ENCODE assay signal across 19 cellular contexts in genomic region chr2:9199716-9200633, GRCh38. TPM values are rescaled to one million over a fixed set of nuclear protein-coding genes. Genes with fewer than 3 reads are reported as not detected.
A peak's percentile ranks its signal among the peaks of the same experiment; 100 is the strongest.
DNase-seq lines count a peak whose midpoint lies in the region; ATAC-seq and TF ChIP-seq lines count a peak whose summit lies in the region.
"Had no signal": no experiment of that assay in that cellular context is flagged by ENCODE, and none has a peak within 500 bp of the region (broad histone marks: within the 10 kb centered on the region; RNA-seq: fewer than 3 reads in every experiment).

No MANE protein-coding gene starts in this region.

- no peak for TF ChIP-seq CTCF in osteoblast (IDR thresholded peaks at IDR 0.05; ENCODE audit: extremely low read depth, low read depth, low read length)

- peak overlapping the region; percentile 11 for H3K27ac ChIP-seq in osteoblast (ENCODE audit: low read depth, low read length)
- H3K27ac ChIP-seq: adrenal gland, lower lobe of right lung, pancreas, SK-N-MC had no signal

- DNase-seq in GM03348 (ENCODE audit: low spot score) (peak; percentile 50), fibroblast of gingiva (ENCODE audit: low read depth) (peak; percentile 78), osteoblast (ENCODE audit: insufficient read length, low spot score, missing footprints) (peak; percentile 81), left lobe of liver (ENCODE audit: low spot score) (no peak), Ammon's horn (ENCODE audit: low spot score) (no peak), NOMO-1 treated with DMSO at 0.1 percent for 48 hours (lab: John Stamatoyannopoulos, UW; ENCODE audit: unreplicated experiment) (no peak)
- no peak for DNase-seq in activated CD4-positive, alpha-beta T cell treated with anti-CD3 and anti-CD28 coated beads for 4 hours
- DNase-seq: activated CD4-positive, alpha-beta T cell treated with anti-CD3 and anti-CD28 coated beads for 1 hour; adrenal gland; AML-193; Caco-2; H7; lower lobe of right lung; NCI-H1417 treated with DMSO at 0.1 percent for 48 hours; NCI-H2171; pancreas; stimulated activated CD4-positive, alpha-beta T cell treated with anti-CD3 and anti-CD28 coated beads, Interleukin-4, amount 100 ng/mL, for 1 hour had no signal

- H3K4me1 ChIP-seq in osteoblast (ENCODE audit: insufficient read depth, low read length): peaks cover 22% of the 10 kb centered on the region
- H3K4me1 ChIP-seq: adrenal gland, lower lobe of right lung had no signal

- H3K4me3 ChIP-seq in osteoblast (ENCODE audit: insufficient read depth, low read length): no peak overlapping the region
- H3K4me3 ChIP-seq: adrenal gland, lower lobe of right lung, pancreas, SK-N-MC had no signal

- H2AFZ ChIP-seq in osteoblast (ENCODE audit: low read length): no peak overlapping the region

- H3K27me3 ChIP-seq in osteoblast (ENCODE audit: insufficient read depth, low read length): no peaks in the 10 kb centered on the region
- H3K27me3 ChIP-seq: adrenal gland, pancreas had no signal

- H4K20me1 ChIP-seq in osteoblast (ENCODE audit: insufficient read depth, low read length): no peaks in the 10 kb centered on the region

- no peak overlapping the region for H3K4me2 ChIP-seq in osteoblast (ENCODE audit: insufficient read depth, low read length)

- no peaks in the 10 kb centered on the region for H3K36me3 ChIP-seq in osteoblast (ENCODE audit: insufficient read depth, low read length)
- H3K36me3 ChIP-seq: adrenal gland, lower lobe of right lung, pancreas had no signal

- no peaks in the 10 kb centered on the region for H3K79me2 ChIP-seq in osteoblast (ENCODE audit: insufficient read depth, low read length)

- no peaks in the 10 kb centered on the region for H3K9me3 ChIP-seq in osteoblast (ENCODE audit: low read depth, low read length)
- H3K9me3 ChIP-seq: adrenal gland, Caco-2, lower lobe of right lung, pancreas had no signal

- ATAC-seq in SK-N-SH treated with all-trans-retinoic acid at 6 μM for 48 hours (peak; percentile 64), left lobe of liver (no peak)
- ATAC-seq: lower lobe of right lung, pancreas had no signal

TF ChIP-seq in SK-N-SH treated with all-trans-retinoic acid at 6 μM for 48 hours, 23 proteins besides CTCF, POLR2A, EP300 and RAD21:
- no peak for TF ChIP-seq TOX (CRISPR knock-in tag; IDR thresholded peaks at IDR 0.05; ENCODE audit: borderline replicate concordance)
- no peak for TF ChIP-seq PPARA (CRISPR knock-in tag; IDR thresholded peaks at IDR 0.05; ENCODE audit: borderline replicate concordance)
- TF ChIP-seq PATZ1 (CRISPR knock-in tag; IDR thresholded peaks at IDR 0.05; ENCODE audit: borderline replicate concordance): no peak
- no peak for TF ChIP-seq BACH2 (CRISPR knock-in tag; IDR thresholded peaks at IDR 0.05; ENCODE audit: borderline replicate concordance)
- no peak for TF ChIP-seq OSR1 (CRISPR knock-in tag; IDR thresholded peaks at IDR 0.05)
- no peak for TF ChIP-seq ISL1 (CRISPR knock-in tag; IDR thresholded peaks at IDR 0.05)
- TF ChIP-seq, protein P1, sequence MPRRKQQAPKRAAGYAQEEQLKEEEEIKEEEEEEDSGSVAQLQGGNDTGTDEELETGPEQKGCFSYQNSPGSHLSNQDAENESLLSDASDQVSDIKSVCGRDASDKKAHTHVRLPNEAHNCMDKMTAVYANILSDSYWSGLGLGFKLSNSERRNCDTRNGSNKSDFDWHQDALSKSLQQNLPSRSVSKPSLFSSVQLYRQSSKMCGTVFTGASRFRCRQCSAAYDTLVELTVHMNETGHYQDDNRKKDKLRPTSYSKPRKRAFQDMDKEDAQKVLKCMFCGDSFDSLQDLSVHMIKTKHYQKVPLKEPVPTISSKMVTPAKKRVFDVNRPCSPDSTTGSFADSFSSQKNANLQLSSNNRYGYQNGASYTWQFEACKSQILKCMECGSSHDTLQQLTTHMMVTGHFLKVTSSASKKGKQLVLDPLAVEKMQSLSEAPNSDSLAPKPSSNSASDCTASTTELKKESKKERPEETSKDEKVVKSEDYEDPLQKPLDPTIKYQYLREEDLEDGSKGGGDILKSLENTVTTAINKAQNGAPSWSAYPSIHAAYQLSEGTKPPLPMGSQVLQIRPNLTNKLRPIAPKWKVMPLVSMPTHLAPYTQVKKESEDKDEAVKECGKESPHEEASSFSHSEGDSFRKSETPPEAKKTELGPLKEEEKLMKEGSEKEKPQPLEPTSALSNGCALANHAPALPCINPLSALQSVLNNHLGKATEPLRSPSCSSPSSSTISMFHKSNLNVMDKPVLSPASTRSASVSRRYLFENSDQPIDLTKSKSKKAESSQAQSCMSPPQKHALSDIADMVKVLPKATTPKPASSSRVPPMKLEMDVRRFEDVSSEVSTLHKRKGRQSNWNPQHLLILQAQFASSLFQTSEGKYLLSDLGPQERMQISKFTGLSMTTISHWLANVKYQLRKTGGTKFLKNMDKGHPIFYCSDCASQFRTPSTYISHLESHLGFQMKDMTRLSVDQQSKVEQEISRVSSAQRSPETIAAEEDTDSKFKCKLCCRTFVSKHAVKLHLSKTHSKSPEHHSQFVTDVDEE (CRISPR knock-in tag; IDR thresholded peaks at IDR 0.05): no peak
- TF ChIP-seq, protein P2, sequence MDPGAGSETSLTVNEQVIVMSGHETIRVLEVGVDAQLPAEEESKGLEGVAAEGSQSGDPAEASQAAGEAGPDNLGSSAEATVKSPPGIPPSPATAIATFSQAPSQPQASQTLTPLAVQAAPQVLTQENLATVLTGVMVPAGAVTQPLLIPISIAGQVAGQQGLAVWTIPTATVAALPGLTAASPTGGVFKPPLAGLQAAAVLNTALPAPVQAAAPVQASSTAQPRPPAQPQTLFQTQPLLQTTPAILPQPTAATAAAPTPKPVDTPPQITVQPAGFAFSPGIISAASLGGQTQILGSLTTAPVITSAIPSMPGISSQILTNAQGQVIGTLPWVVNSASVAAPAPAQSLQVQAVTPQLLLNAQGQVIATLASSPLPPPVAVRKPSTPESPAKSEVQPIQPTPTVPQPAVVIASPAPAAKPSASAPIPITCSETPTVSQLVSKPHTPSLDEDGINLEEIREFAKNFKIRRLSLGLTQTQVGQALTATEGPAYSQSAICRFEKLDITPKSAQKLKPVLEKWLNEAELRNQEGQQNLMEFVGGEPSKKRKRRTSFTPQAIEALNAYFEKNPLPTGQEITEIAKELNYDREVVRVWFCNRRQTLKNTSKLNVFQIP (CRISPR knock-in tag; IDR thresholded peaks at IDR 0.05; ENCODE audit: borderline replicate concordance, low read depth): no peak
- TF ChIP-seq ZC3H10 (CRISPR knock-in tag; IDR thresholded peaks at IDR 0.05): no peak
- no peak for TF ChIP-seq GLIS3 (CRISPR knock-in tag; IDR thresholded peaks at IDR 0.05)
- TF ChIP-seq CREB5 (CRISPR knock-in tag; IDR thresholded peaks at IDR 0.05; ENCODE audit: low read depth): no peak

RNA-seq across cellular contexts. Expression of gene ASAP2, which starts 6.6 kb away (rescaled TPM):
- total RNA-seq in osteoblast: 56.0 and 66.2 TPM in 2 replicates
- 4.0 TPM for total RNA-seq in left lobe of liver

Comparison
In these comparisons a context has a peak if more than half of its experiments do, and no peak if none do; other contexts are left out.
1. DNase-seq: peak in GM03348 (single experiment), fibroblast of gingiva (single experiment) and osteoblast (single experiment); none in activated CD4-positive, alpha-beta T cell treated with anti-CD3 and anti-CD28 coated beads for 4 hours (0 of 2), left lobe of liver (single experiment), Ammon's horn (single experiment) and NOMO-1 treated with DMSO at 0.1 percent for 48 hours (single experiment).
2. RNA of gene ASAP2, which starts 6.6 kb away (total RNA-seq): 56.0 to 66.2 TPM in osteoblast; 4.0 TPM in left lobe of liver (single experiment); every median in the first group is over 10 times any median in the second.